Comparison of ENCODE assay signal across 8 cellular contexts in genomic region chr17:39461113-39461910, GRCh38. TPM values are rescaled to one million over a fixed set of nuclear protein-coding genes. Genes with fewer than 3 reads are reported as not detected.
DNase-seq lines count a peak whose midpoint lies in the region; ATAC-seq and TF ChIP-seq lines count a peak whose summit lies in the region.

TSS of gene CDK12 (plus strand) at chr17:39461486. CDS start at chr17:39462072, 586 bp downstream.

- H3F3A ChIP-seq in GM23338 (replicated peaks; ENCODE audit: low read depth): 0 out of 2 replicates have a peak, but pooled peaks cover 4% of the 10 kb centered on the region

- H3K4me1 Mint-ChIP-seq in GM23338: peaks cover 3% of the 10 kb centered on the region; the same call in 2 of the 3 replicates
- H3K4me1 Mint-ChIP-seq in activated T-helper 17 cell treated with anti-CD3 and anti-CD28 coated beads, Interleukin-2, amount 50 U/mL, for 72 hours: no peaks in the 10 kb centered on the region
- peaks cover 27 to 51% (median 41%) of the 10 kb centered on the region in 7 donors for H3K4me1 Mint-ChIP-seq in naive thymus-derived CD4-positive, alpha-beta T cell
- H3K4me1 Mint-ChIP-seq in stimulated activated naive B cell treated with anti-CD40 and anti-IgM and Interleukin-4, amounts not matched to agents 10 μg/mL and 1 μg/mL and 100 μg/mL, for 72 hours: peaks cover 14 to 35% of the 10 kb centered on the region in 2 donors

- H3K9me3 Mint-ChIP-seq in GM23338: no peaks in the 10 kb centered on the region
- H3K9me3 Mint-ChIP-seq in activated T-helper 17 cell treated with anti-CD3 and anti-CD28 coated beads, Interleukin-2, amount 50 U/mL, for 72 hours: no peaks in the 10 kb centered on the region
- peaks cover 0 to 5% (median 0%) of the 10 kb centered on the region in 11 donors for H3K9me3 Mint-ChIP-seq in naive thymus-derived CD4-positive, alpha-beta T cell
- H3K9me3 Mint-ChIP-seq in stimulated activated naive B cell treated with anti-CD40 and anti-IgM and Interleukin-4, amounts not matched to agents 10 μg/mL and 1 μg/mL and 100 μg/mL, for 72 hours: no peaks in the 10 kb centered on the region

- ATAC-seq in DND-41 (ENCODE audit: insufficient read depth, low read depth): peak; percentile 87
- ATAC-seq in GM23338: peak; percentile 85
- peak; percentile 88 for ATAC-seq in activated T-helper 17 cell treated with anti-CD3 and anti-CD28 coated beads, Interleukin-2, amount 50 U/mL, for 72 hours (replicated peaks)
- ATAC-seq in naive thymus-derived CD4-positive, alpha-beta T cell: peak; percentile 91
- peak; percentile 88 to 89 for ATAC-seq in stimulated activated naive B cell treated with anti-CD40 and anti-IgM and Interleukin-4, amounts not matched to agents 10 μg/mL and 1 μg/mL and 100 μg/mL, for 72 hours (replicated peaks)

- H2AFZ ChIP-seq in DND-41 (ENCODE audit: low read depth, low read length) (peak within 1 kb of the TSS; percentile 93), GM23338 (peak within 1 kb of the TSS; percentile 70), fibroblast of lung (ENCODE audit: low read length) (peak within 1 kb of the TSS; percentile 75)

- H4K20me1 ChIP-seq in DND-41 (ENCODE audit: insufficient read depth, low read length) (peaks cover 39% of the 10 kb centered on the region), GM23338 (replicated peaks; ENCODE audit: insufficient read depth) (peaks cover 39% of the 10 kb centered on the region), fibroblast of lung (ENCODE audit: control insufficient read depth, extremely low read depth, insufficient read depth, low read length) (peaks cover 2% of the 10 kb centered on the region)

- peak within 1 kb of the TSS; percentile 99 for H3K27ac Mint-ChIP-seq in GM23338
- peak within 1 kb of the TSS; percentile 98 for H3K27ac Mint-ChIP-seq in activated T-helper 17 cell treated with anti-CD3 and anti-CD28 coated beads, Interleukin-2, amount 50 U/mL, for 72 hours
- peak within 1 kb of the TSS; percentile 89 to 99 (median 97) for H3K27ac Mint-ChIP-seq in naive thymus-derived CD4-positive, alpha-beta T cell
- H3K27ac Mint-ChIP-seq in stimulated activated naive B cell treated with anti-CD40 and anti-IgM and Interleukin-4, amounts not matched to agents 10 μg/mL and 1 μg/mL and 100 μg/mL, for 72 hours: peak within 1 kb of the TSS; percentile 96

- peak; percentile 9 for TF ChIP-seq CTCF in DND-41 (IDR thresholded peaks at IDR 0.05; ENCODE audit: borderline replicate concordance, extremely low read depth, low read length, poor library complexity, severe bottlenecking)
- TF ChIP-seq CTCF in GM23338 (conservative IDR thresholded peaks at IDR 0.05; ENCODE audit: low read depth in 2 of 2): no peak
- TF ChIP-seq CTCF in LNCaP clone FGC (IDR thresholded peaks at IDR 0.05; ENCODE audit: control insufficient read depth, extremely low read depth, insufficient read depth): no peak
- no peak for TF ChIP-seq CTCF in RWPE1 (conservative IDR thresholded peaks at IDR 0.05; ENCODE audit: low read depth)
- TF ChIP-seq CTCF in fibroblast of lung (conservative IDR thresholded peaks at IDR 0.05 in 1 of 2, IDR thresholded peaks at IDR 0.05 in 1 of 2; ENCODE audit: low read depth in 1 of 2, low read length in 2 of 2): no peak

- peaks cover 15% of the 10 kb centered on the region; the same call in 1 of the 2 replicates for H3K36me3 ChIP-seq in DND-41 (ENCODE audit: insufficient read depth, low read length)
- H3K36me3 ChIP-seq in GM23338 (ENCODE audit: insufficient read depth): no peaks in the 10 kb centered on the region
- no peaks in the 10 kb centered on the region for H3K36me3 ChIP-seq in fibroblast of lung (ENCODE audit: control insufficient read depth, insufficient read depth, low read length)
- peaks cover 0 to 4% (median 0%) of the 10 kb centered on the region in 3 experiments for H3K36me3 ChIP-seq in naive thymus-derived CD4-positive, alpha-beta T cell (ENCODE audit: control insufficient read depth in 2 of 3, insufficient read depth in 3 of 3, low read length in 3 of 3)

- H3K4me3 ChIP-seq in DND-41 (ENCODE audit: low read depth in 1 of 2, low read length in 2 of 2): peak within 1 kb of the TSS; percentile 43 to 67
- peak within 1 kb of the TSS; percentile 98 for H3K4me3 ChIP-seq in GM23338
- peak within 1 kb of the TSS; percentile 86 for H3K4me3 ChIP-seq in LNCaP clone FGC (ENCODE audit: low read depth, low read length)
- peak within 1 kb of the TSS; percentile 77 to 96 (median 90) for H3K4me3 ChIP-seq in fibroblast of lung (replicated peaks in 1 of 4; ENCODE audit: control extremely low read depth in 1 of 4, insufficient read depth in 1 of 4, low read depth in 3 of 4, low read length in 4 of 4)
- peak within 1 kb of the TSS; percentile 73 for H3K4me3 ChIP-seq in naive thymus-derived CD4-positive, alpha-beta T cell (ENCODE audit: low read length)

- H3K9me3 ChIP-seq in DND-41 (ENCODE audit: insufficient read depth, low read length, severe bottlenecking) (no peaks in the 10 kb centered on the region), fibroblast of lung (ENCODE audit: control insufficient read depth, insufficient read depth, low read depth, low read length) (no peaks in the 10 kb centered on the region)
- H3K9me3 ChIP-seq in naive thymus-derived CD4-positive, alpha-beta T cell (ENCODE audit: control insufficient read depth in 2 of 3, low read length in 3 of 3): no peaks in the 10 kb centered on the region

- H3K36me3 Mint-ChIP-seq in GM23338 (ENCODE audit: low read depth): peaks cover 23% of the 10 kb centered on the region; the same call in 2 of the 3 replicates
- peaks cover 50% of the 10 kb centered on the region for H3K36me3 Mint-ChIP-seq in activated T-helper 17 cell treated with anti-CD3 and anti-CD28 coated beads, Interleukin-2, amount 50 U/mL, for 72 hours (ENCODE audit: low read depth)
- H3K36me3 Mint-ChIP-seq in naive thymus-derived CD4-positive, alpha-beta T cell: peaks cover 0 to 15% (median 5%) of the 10 kb centered on the region in 5 donors
- H3K36me3 Mint-ChIP-seq in stimulated activated naive B cell treated with anti-CD40 and anti-IgM and Interleukin-4, amounts not matched to agents 10 μg/mL and 1 μg/mL and 100 μg/mL, for 72 hours: peaks cover 20 to 21% of the 10 kb centered on the region in 2 donors

- peaks cover 44% of the 10 kb centered on the region for H3K4me1 ChIP-seq in DND-41 (ENCODE audit: insufficient read depth, low read length)
- H3K4me1 ChIP-seq in GM23338 (ENCODE audit: insufficient read depth): peaks cover 15% of the 10 kb centered on the region
- no peaks in the 10 kb centered on the region for H3K4me1 ChIP-seq in fibroblast of lung (ENCODE audit: control insufficient read depth, extremely low read depth, insufficient read depth, low read length)
- peaks cover 8 to 13% of the 10 kb centered on the region in 2 donors for H3K4me1 ChIP-seq in naive thymus-derived CD4-positive, alpha-beta T cell (ENCODE audit: control insufficient read depth in 2 of 2, insufficient read depth in 2 of 2, low read length in 2 of 2)

- H3K79me2 ChIP-seq in DND-41 (ENCODE audit: insufficient read depth, low read length) (peaks cover 50% of the 10 kb centered on the region), GM23338 (replicated peaks; ENCODE audit: insufficient read depth) (peaks cover 44% of the 10 kb centered on the region), fibroblast of lung (ENCODE audit: control insufficient read depth, insufficient read depth, low read length) (peaks cover 44% of the 10 kb centered on the region)

- peak within 1 kb of the TSS; percentile 87 for H3K4me2 ChIP-seq in DND-41 (ENCODE audit: insufficient read depth, low read length)
- H3K4me2 ChIP-seq in GM23338: peak within 1 kb of the TSS; percentile 100
- H3K4me2 ChIP-seq in fibroblast of lung (ENCODE audit: extremely low read depth, insufficient read depth, low read length): peak within 1 kb of the TSS; percentile 97

- H3K9me2 ChIP-seq in GM23338 (ENCODE audit: insufficient read depth): no peaks in the 10 kb centered on the region

- DNase-seq in DND-41: peak; percentile 98
- peak; percentile 100 for DNase-seq in GM23338 (ENCODE audit: low spot score)
- peak; percentile 99 for DNase-seq in LNCaP clone FGC (ENCODE audit: low read depth)
- DNase-seq in RWPE1 (ENCODE audit: low spot score): peak; percentile 99
- peak; percentile 98 to 100 for DNase-seq in fibroblast of lung (ENCODE audit: low read depth in 2 of 2)
- peak; percentile 76 to 98 (median 95) for DNase-seq in naive thymus-derived CD4-positive, alpha-beta T cell
- peak; percentile 94 for DNase-seq in stimulated activated naive B cell treated with anti-CD40 and anti-IgM and Interleukin-4, amounts not matched to agents 10 μg/mL and 1 μg/mL and 100 μg/mL, for 72 hours

- POLR2A ChIA-PET in RWPE1 (lab: Yijun Ruan, JAX; ENCODE audit: low non-redundant PET): interaction anchor here (0.6 to 2.1 kb wide), 3 partner anchors 10 to 996 kb away, joined by 3 to 12 read pairs (median 3); partner anchors contain the start of gene MED1
- POLR2A ChIA-PET in naive thymus-derived CD4-positive, alpha-beta T cell (lab: Charles Lee): interaction anchor here (0.6 to 6.4 kb wide), 12 partner anchors 10 to 607 kb away, joined by 3 to 143 read pairs (median 4); partner anchors contain the start of genes FBXL20, MED1, PGAP3 and RPL19

- H3K9ac ChIP-seq in DND-41 (ENCODE audit: low read depth, low read length): peak within 1 kb of the TSS; percentile 86
- H3K9ac ChIP-seq in fibroblast of lung (ENCODE audit: insufficient read depth, low read length): peak within 1 kb of the TSS; percentile 99

- peaks cover 12% of the 10 kb centered on the region for H3K27me3 Mint-ChIP-seq in GM23338 (ENCODE audit: insufficient read depth, low read depth, poor library complexity)
- no peaks in the 10 kb centered on the region for H3K27me3 Mint-ChIP-seq in activated T-helper 17 cell treated with anti-CD3 and anti-CD28 coated beads, Interleukin-2, amount 50 U/mL, for 72 hours
- no peaks in the 10 kb centered on the region for H3K27me3 Mint-ChIP-seq in naive thymus-derived CD4-positive, alpha-beta T cell
- no peaks in the 10 kb centered on the region for H3K27me3 Mint-ChIP-seq in stimulated activated naive B cell treated with anti-CD40 and anti-IgM and Interleukin-4, amounts not matched to agents 10 μg/mL and 1 μg/mL and 100 μg/mL, for 72 hours

- intact Hi-C loops in naive thymus-derived CD4-positive, alpha-beta T cell (cut with micrococcal nuclease): loop anchor here (1.0 to 5.0 kb wide), 12 partner anchors 10 to 594 kb away; partner anchors contain the start of genes MED1 (in 2 of the 2), FBXL20 (in 1 of the 2), PGAP3 (in 1 of the 2) and PLXDC1 (in 1 of the 2)

- peak within 1 kb of the TSS; percentile 89 for H3K4me3 Mint-ChIP-seq in GM23338
- peak within 1 kb of the TSS; percentile 92 for H3K4me3 Mint-ChIP-seq in activated T-helper 17 cell treated with anti-CD3 and anti-CD28 coated beads, Interleukin-2, amount 50 U/mL, for 72 hours
- peak within 1 kb of the TSS; percentile 93 to 100 (median 98) for H3K4me3 Mint-ChIP-seq in naive thymus-derived CD4-positive, alpha-beta T cell
- peak within 1 kb of the TSS; percentile 86 to 91 for H3K4me3 Mint-ChIP-seq in stimulated activated naive B cell treated with anti-CD40 and anti-IgM and Interleukin-4, amounts not matched to agents 10 μg/mL and 1 μg/mL and 100 μg/mL, for 72 hours

- peak within 1 kb of the TSS; percentile 87 for H3K27ac ChIP-seq in DND-41 (ENCODE audit: low read length)
- peak within 1 kb of the TSS; percentile 86 for H3K27ac ChIP-seq in GM23338 (ENCODE audit: low read depth)
- H3K27ac ChIP-seq in RWPE1: peak within 1 kb of the TSS; percentile 95
- peak within 1 kb of the TSS; percentile 99 for H3K27ac ChIP-seq in fibroblast of lung (ENCODE audit: insufficient read depth, low read length)
- H3K27ac ChIP-seq in naive thymus-derived CD4-positive, alpha-beta T cell (ENCODE audit: low read depth, low read length): peak within 1 kb of the TSS; percentile 89

- CTCF ChIA-PET in RWPE1 (lab: Yijun Ruan, JAX): interaction anchor here (0.5 kb wide), 1 partner anchor 209 kb away, joined by 3 read pairs; no protein-coding TSS in a partner anchor
- CTCF ChIA-PET in naive thymus-derived CD4-positive, alpha-beta T cell (lab: Charles Lee): interaction anchor here (0.7 kb wide), 1 partner anchor 9 kb away, joined by 3 read pairs; no protein-coding TSS in a partner anchor

- no peaks in the 10 kb centered on the region for H3K27me3 ChIP-seq in DND-41 (ENCODE audit: insufficient read depth, low read length, poor library complexity)
- no peaks in the 10 kb centered on the region for H3K27me3 ChIP-seq in GM23338 (ENCODE audit: insufficient read depth)
- H3K27me3 ChIP-seq in fibroblast of lung (ENCODE audit: control insufficient read depth, insufficient read depth, low read length): no peaks in the 10 kb centered on the region
- no peaks in the 10 kb centered on the region for H3K27me3 ChIP-seq in naive thymus-derived CD4-positive, alpha-beta T cell (ENCODE audit: control insufficient read depth in 2 of 2, insufficient read depth in 2 of 2, low read length in 2 of 2)

RNA-seq across cellular contexts. Expression of gene CDK12, which starts in this region (rescaled TPM):
- total RNA-seq in GM23338 (2014; rRNA removed; shearing (Covaris generic)): 55.3 and 57.6 TPM in 2 replicates
- 19.3 and 20.9 TPM in 2 replicates for polyA plus RNA-seq in GM23338 (2016; fragmentation: Nextera tagmentation; extraction: Ambion mirVana)
- 10 to 100 TPM; 63.7 to 81.9 TPM for total RNA-seq in activated T-helper 17 cell treated with anti-CD3 and anti-CD28 coated beads, Interleukin-2, amount 50 U/mL, for 72 hours
- 19.3 and 24.9 TPM in 2 replicates for total RNA-seq in fibroblast of lung
- 19.4 and 22.2 TPM in 2 replicates for polyA plus RNA-seq in fibroblast of lung
- 17.2 and 20.2 TPM in 2 replicates for polyA plus RNA-seq in fibroblast of lung (2012)
- polyA minus RNA-seq in fibroblast of lung (ENCODE audit: low replicate concordance): 49.8 and 68.2 TPM in 2 replicates
- total RNA-seq in naive thymus-derived CD4-positive, alpha-beta T cell: 100 to 1,000 TPM in 4 of 5 experiments, 10 to 100 TPM in 1; 94.9 to 118 (median 112) TPM
- polyA plus RNA-seq in naive thymus-derived CD4-positive, alpha-beta T cell: 1 to 10 TPM; 3.6 to 6.2 TPM

Comparison
In these comparisons a context has a peak if more than half of its experiments do, and no peak if none do; other contexts are left out.
1. Peak in every context shown above with its lines: DNase-seq, ATAC-seq, H3K4me3 ChIP-seq and H3K27ac ChIP-seq.